In the genomic region with DNA sequence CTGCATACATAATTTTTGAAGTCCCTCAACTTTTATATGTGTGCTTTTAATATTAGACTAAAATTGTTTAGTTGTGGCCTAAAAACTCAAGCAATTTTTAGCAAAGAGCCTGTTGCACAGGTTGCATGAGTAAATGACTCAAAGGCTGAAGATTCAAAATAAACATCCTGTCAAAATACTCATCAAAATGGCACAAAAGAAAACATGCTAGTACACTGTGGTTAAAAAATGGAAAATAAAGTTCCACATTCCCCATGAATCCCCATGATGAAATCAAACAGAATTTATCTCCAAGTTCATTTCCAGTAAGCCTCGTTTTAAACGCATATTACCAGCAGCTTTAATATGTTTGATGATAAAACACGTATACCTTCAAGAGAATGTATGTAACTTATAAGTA, we compare ENCODE assay signal across 29 cellular contexts.
"Had no signal": no experiment of that assay in that cellular context is flagged by ENCODE, and none has a peak within 500 bp of the region (broad histone marks: within the 10 kb centered on the region; RNA-seq: fewer than 3 reads in every experiment).

No MANE protein-coding gene starts in this region.

- H3K27ac Mint-ChIP-seq: memory B cell; mesothelial cell of epicardium; naive B cell; naive thymus-derived CD8-positive, alpha-beta T cell had no signal

- H3K4me1 Mint-ChIP-seq: memory B cell; mesothelial cell of epicardium; naive B cell; naive thymus-derived CD8-positive, alpha-beta T cell had no signal

- H3K4me3 ChIP-seq: coronary artery, dorsolateral prefrontal cortex, esophagus squamous epithelium, gastrocnemius medialis, heart right ventricle, left lung, lower lobe of right lung, mucosa of descending colon had no signal

- H3K4me1 ChIP-seq: esophagus squamous epithelium, gastrocnemius medialis, heart right ventricle, left lung, lower lobe of right lung had no signal

- H3K27me3 Mint-ChIP-seq: memory B cell had no signal

- ATAC-seq: esophagus mucosa; gastrocnemius medialis; heart right ventricle; left cardiac atrium; left lung; left ventricle myocardium superior; lower lobe of right lung; mucosa of descending colon; naive thymus-derived CD8-positive, alpha-beta T cell had no signal

- H3K36me3 ChIP-seq: esophagus squamous epithelium, gastrocnemius medialis, heart right ventricle, left lung, lower lobe of right lung had no signal

- H3K9me3 Mint-ChIP-seq: memory B cell; mesothelial cell of epicardium; naive B cell; naive thymus-derived CD8-positive, alpha-beta T cell had no signal

- H3K9me3 ChIP-seq: esophagus squamous epithelium, gastrocnemius medialis, heart right ventricle, left lung, lower lobe of right lung had no signal

- H3K36me3 Mint-ChIP-seq: memory B cell; mesothelial cell of epicardium; naive B cell; naive thymus-derived CD8-positive, alpha-beta T cell had no signal

- H3K27me3 ChIP-seq: esophagus squamous epithelium, gastrocnemius medialis, left lung had no signal

- FAIRE-seq: colon, endothelial cell of umbilical vein, islet of Langerhans, keratinocyte had no signal

- DNase-seq: dermis blood vessel endothelial cell; dorsolateral prefrontal cortex; effector CD4-positive, alpha-beta T cell; effector memory CD4-positive, alpha-beta T cell; erythroblast; esophagus squamous epithelium; foreskin fibroblast; foreskin melanocyte; gastrocnemius medialis; glutamatergic neuron; head of caudate nucleus; heart right ventricle; hippocampal formation; left cardiac atrium; left lung; left ventricle myocardium superior; lower lobe of right lung; mucosa of descending colon; naive B cell; naive thymus-derived CD8-positive, alpha-beta T cell had no signal

- H3K4me3 Mint-ChIP-seq: memory B cell; mesothelial cell of epicardium; naive B cell; naive thymus-derived CD8-positive, alpha-beta T cell had no signal

- H3K27ac ChIP-seq: coronary artery, dorsolateral prefrontal cortex, epithelial cell of prostate, esophagus squamous epithelium, gastrocnemius medialis, heart right ventricle, left lung, lower lobe of right lung had no signal
